In genomic region chr10:59829024-59829423, GRCh38 we compare ENCODE assay signal across 15 cellular contexts.
DNase-seq lines count a peak whose midpoint lies in the region; ATAC-seq and TF ChIP-seq lines count a peak whose summit lies in the region.
"Had no signal": no experiment of that assay in that cellular context is flagged by ENCODE, and none has a peak within 500 bp of the region (broad histone marks: within the 10 kb centered on the region; RNA-seq: fewer than 3 reads in every experiment).

No MANE protein-coding gene starts in this region.

- ATAC-seq in GM18868 (IDR thresholded peaks at IDR 0.05; ENCODE audit: unreplicated experiment) (peak; percentile 36), GM21381 (IDR thresholded peaks at IDR 0.05; ENCODE audit: unreplicated experiment) (peak; percentile 41), HG03342 (IDR thresholded peaks at IDR 0.05; ENCODE audit: unreplicated experiment) (peak; percentile 33)
- ATAC-seq: foreskin keratinocyte, Panc1 had no signal

- DNase-seq in iris pigment epithelial cell (ENCODE audit: low read depth) (peak; percentile 31), NK-92 (lab: John Stamatoyannopoulos, UW; ENCODE audit: unreplicated experiment) (no peak), T1000 (lab: John Stamatoyannopoulos, UW) (no peak), GM10266 (ENCODE audit: extremely low spot score) (no peak)
- DNase-seq: endodermal cell; foreskin keratinocyte; GDM1; NCI-H2107; NCI-H526 treated with DMSO at 0.1 percent for 48 hours; right lobe of liver; stimulated activated CD4-positive, alpha-beta T cell treated with anti-CD3 and anti-CD28 coated beads, Interleukin-2, amount 100 ng/mL, for 24 hours had no signal

- TF ChIP-seq CTCF in GM10266 (IDR thresholded peaks at IDR 0.05; ENCODE audit: control insufficient read depth, insufficient read depth, low read depth, missing control alignments) = no peak
